In the genomic region with DNA sequence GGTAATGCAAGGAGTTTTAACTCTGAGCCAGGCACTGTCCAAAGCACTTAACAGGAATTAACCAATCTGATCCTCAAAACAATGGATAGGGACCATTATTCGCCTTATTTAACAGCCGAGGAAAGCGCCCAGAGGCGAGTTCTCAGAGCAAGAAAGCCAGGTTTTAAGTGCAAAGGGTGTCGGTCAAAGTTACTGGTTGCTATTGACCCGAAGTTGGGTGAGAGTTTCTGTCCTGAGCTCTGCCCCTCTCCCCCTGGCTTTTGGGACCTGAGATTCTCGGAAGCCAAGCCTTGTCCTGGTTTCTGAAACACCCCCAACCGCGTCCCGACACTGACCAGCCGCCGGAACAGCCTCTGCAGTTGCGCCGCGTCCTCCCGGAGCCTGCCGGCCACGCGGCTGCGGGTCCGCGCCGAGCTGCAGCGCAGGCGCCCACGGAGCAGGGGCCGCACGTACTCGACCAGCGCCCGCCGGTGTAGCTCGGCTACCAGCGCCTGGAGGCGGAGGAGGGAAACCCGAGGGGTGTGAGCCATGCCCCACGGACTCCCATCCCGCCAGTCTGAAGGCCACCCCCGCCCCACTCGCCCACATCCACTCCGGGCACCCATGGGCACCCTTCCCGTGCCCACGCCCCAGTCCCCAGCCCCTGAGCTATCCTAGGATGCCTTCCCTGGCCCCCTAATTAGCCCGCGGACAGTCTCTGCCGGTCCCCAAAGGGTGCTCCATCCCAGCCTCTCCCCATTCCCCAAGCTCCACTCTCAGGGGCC, we compare ENCODE assay signal across 20 cellular contexts. TPM values are rescaled to one million over a fixed set of nuclear protein-coding genes. Genes with fewer than 3 reads are reported as not detected.
A peak's percentile ranks its signal among the peaks of the same experiment; 100 is the strongest.
DNase-seq lines count a peak whose midpoint lies in the region; ATAC-seq and TF ChIP-seq lines count a peak whose summit lies in the region.
"Had no signal": no experiment of that assay in that cellular context is flagged by ENCODE, and none has a peak within 500 bp of the region (broad histone marks: within the 10 kb centered on the region; RNA-seq: fewer than 3 reads in every experiment).

No MANE protein-coding gene starts in this region.

- ATAC-seq in HG02840 (IDR thresholded peaks at IDR 0.05; ENCODE audit: low FRiP score, unreplicated experiment) = no peak
- ATAC-seq: esophagus mucosa; naive thymus-derived CD4-positive, alpha-beta T cell; Panc1 had no signal

- peaks cover 7% of the 10 kb centered on the region; the same call in 1 of the 2 replicates for H3K4me1 ChIP-seq in HUES64 (ENCODE audit: insufficient read depth, low read length)

- H3K27ac ChIP-seq in HUES64 (ENCODE audit: low read depth, low read length) = no peak overlapping the region
- H3K27ac ChIP-seq: heart left ventricle had no signal

- 78% methylated on average over 46 of the region's 46 CpGs for WGBS in HUES64

- H3K9ac ChIP-seq in HUES64 (ENCODE audit: low read depth, low read length) = peak overlapping the region; percentile 51; the same call in 1 of the 2 replicates

- TF ChIP-seq CTCF in AG09309 (IDR thresholded peaks at IDR 0.05; ENCODE audit: control insufficient read depth, insufficient read depth, low read depth, low read length, missing control alignments) (no peak), fibroblast of the aortic adventitia (IDR thresholded peaks at IDR 0.05; ENCODE audit: insufficient read depth, low read length) (no peak), nephron progenitor cell (IDR thresholded peaks at IDR 0.05) (no peak)

- peaks cover 3% of the 10 kb centered on the region for H3K9me3 Mint-ChIP-seq in nephron progenitor cell
- H3K9me3 Mint-ChIP-seq: activated naive CD4-positive, alpha-beta T cell treated with anti-CD3 and anti-CD28 coated beads, Interleukin-2, amount 10 ng/mL, durations not matched to agents 7 days and 5 days; dendritic cell treated with granulocyte-macrophage colony-stimulating factor and Interleukin-4, amounts not matched to agents 40 ng/mL and 50 ng/mL, for 4 days had no signal

- peak overlapping the region; percentile 60 for H3K4me3 Mint-ChIP-seq in nephron progenitor cell
- H3K4me3 Mint-ChIP-seq: activated naive CD4-positive, alpha-beta T cell treated with anti-CD3 and anti-CD28 coated beads, Interleukin-2, amount 10 ng/mL, durations not matched to agents 7 days and 5 days; dendritic cell treated with granulocyte-macrophage colony-stimulating factor and Interleukin-4, amounts not matched to agents 40 ng/mL and 50 ng/mL, for 4 days; naive thymus-derived CD4-positive, alpha-beta T cell had no signal

- no peaks in the 10 kb centered on the region for H3K9me3 ChIP-seq in HUES64 (ENCODE audit: insufficient read depth, low read depth, low read length)
- H3K9me3 ChIP-seq: heart left ventricle had no signal

- H3K27me3 ChIP-seq in HUES64 (ENCODE audit: insufficient read depth, low read length) = peaks cover 36% of the 10 kb centered on the region

- H3K4me3 ChIP-seq in AG09309 (ENCODE audit: control insufficient read depth, low read depth, low read length) (peak overlapping the region; percentile 3; the same call in 1 of the 2 replicates), HUES64 (ENCODE audit: low read length) (peak overlapping the region; percentile 51), fibroblast of the aortic adventitia (ENCODE audit: low read depth, low read length) (peak overlapping the region; percentile 3)
- H3K4me3 ChIP-seq: heart left ventricle had no signal

- DNase-seq in AG09309 (ENCODE audit: low read depth) = no peak
- no peak for DNase-seq in fibroblast of the aortic adventitia (ENCODE audit: low read depth)
- DNase-seq in nephron progenitor cell = peak; percentile 43
- DNase-seq in stimulated activated CD4-positive, alpha-beta T cell treated with anti-CD3 and anti-CD28 coated beads, Interleukin-15, amount 100 ng/mL, for 24 hours = no peak
- no peak for DNase-seq in activated CD4-positive, alpha-beta T cell treated with anti-CD3 and anti-CD28 coated beads, Interleukin-2, amount 50 U/mL, for 1 hour
- DNase-seq in SHP77 (lab: John Stamatoyannopoulos, UW) = no peak
- DNase-seq: activated naive CD4-positive, alpha-beta T cell treated with anti-CD3 and anti-CD28 coated beads, Interleukin-2, amount 10 ng/mL, durations not matched to agents 7 days and 5 days; activated T-cell treated with anti-CD3 and anti-CD28 coated beads for 4 hours; AML-193; GDM1; heart left ventricle; naive thymus-derived CD4-positive, alpha-beta T cell; NCI-H1436; NCI-H510A had no signal

- H3K27ac Mint-ChIP-seq in nephron progenitor cell = no peak overlapping the region
- H3K27ac Mint-ChIP-seq: activated naive CD4-positive, alpha-beta T cell treated with anti-CD3 and anti-CD28 coated beads, Interleukin-2, amount 10 ng/mL, durations not matched to agents 7 days and 5 days; dendritic cell treated with granulocyte-macrophage colony-stimulating factor and Interleukin-4, amounts not matched to agents 40 ng/mL and 50 ng/mL, for 4 days; naive thymus-derived CD4-positive, alpha-beta T cell had no signal

- peaks cover 94% of the 10 kb centered on the region for H3K27me3 Mint-ChIP-seq in nephron progenitor cell (ENCODE audit: low read depth, poor library complexity)

- no peaks in the 10 kb centered on the region for H3K36me3 ChIP-seq in HUES64 (ENCODE audit: insufficient read depth, low read length)
- H3K36me3 ChIP-seq: heart left ventricle had no signal

- peaks cover 63% of the 10 kb centered on the region for H3K4me1 Mint-ChIP-seq in nephron progenitor cell

- H3K36me3 Mint-ChIP-seq in nephron progenitor cell (ENCODE audit: low read depth) = peaks cover 2% of the 10 kb centered on the region
- H3K36me3 Mint-ChIP-seq: activated naive CD4-positive, alpha-beta T cell treated with anti-CD3 and anti-CD28 coated beads, Interleukin-2, amount 10 ng/mL, durations not matched to agents 7 days and 5 days; naive thymus-derived CD4-positive, alpha-beta T cell had no signal

RNA-seq across cellular contexts. Expression of gene EXOC3L2, which starts 27.8 kb away (rescaled TPM):
- 1.0 TPM for polyA plus RNA-seq in HUES64 (2013, experiment 1 of 2)
- polyA plus RNA-seq in HUES64 (2013, experiment 2 of 2) = 1.9 TPM
- under 0.01 TPM in 1 of 2 replicates, not detected in the other for total RNA-seq in fibroblast of the aortic adventitia (ENCODE audit: low replicate concordance)
- total RNA-seq: naive thymus-derived CD4-positive, alpha-beta T cell; renal cortical epithelial cell had no signal
- polyA plus RNA-seq: naive thymus-derived CD4-positive, alpha-beta T cell had no signal

RNA-seq across cellular contexts. Expression of gene MARK4, which starts 33.7 kb away (rescaled TPM):
- polyA plus RNA-seq in HUES64 (2013, experiment 1 of 2) = 20.5 TPM
- polyA plus RNA-seq in HUES64 (2013, experiment 2 of 2) = 28.8 TPM
- total RNA-seq in fibroblast of the aortic adventitia (ENCODE audit: low replicate concordance) = 9.8 and 17.1 TPM in 2 replicates

RNA-seq across cellular contexts. Expression of gene BLOC1S3, which starts 38.8 kb away (rescaled TPM):
- polyA plus RNA-seq in HUES64 (2013, experiment 1 of 2) = 3.2 TPM
- polyA plus RNA-seq in HUES64 (2013, experiment 2 of 2) = 4.2 TPM
- total RNA-seq in fibroblast of the aortic adventitia (ENCODE audit: low replicate concordance) = 7.7 and 16.1 TPM in 2 replicates

RNA-seq across cellular contexts. Expression of gene TRAPPC6A, which starts 39.3 kb away (rescaled TPM):
- 20.2 TPM for polyA plus RNA-seq in HUES64 (2013, experiment 1 of 2)
- 27.0 TPM for polyA plus RNA-seq in HUES64 (2013, experiment 2 of 2)
- 6.9 and 10.1 TPM in 2 replicates for total RNA-seq in fibroblast of the aortic adventitia (ENCODE audit: low replicate concordance)

RNA-seq across cellular contexts. Expression of gene NKPD1, which starts 56.6 kb away (rescaled TPM):
- polyA plus RNA-seq in HUES64 (2013, experiment 1 of 2) = not detected
- polyA plus RNA-seq in HUES64 (2013, experiment 2 of 2) = 0.19 TPM
- total RNA-seq in fibroblast of the aortic adventitia (ENCODE audit: low replicate concordance) = 0.25 and 0.36 TPM in 2 replicates
